ENCODE assay signal across 19 cellular contexts in genomic region chr12:50181691-50182090, GRCh38.
"Had no signal": no experiment of that assay in that cellular context is flagged by ENCODE, and none has a peak within 500 bp of the region (broad histone marks: within the 10 kb centered on the region; RNA-seq: fewer than 3 reads in every experiment).

No MANE protein-coding gene starts in this region.

- H3K4me3 ChIP-seq: coronary artery, lower lobe of right lung, smooth muscle cell, tibial artery had no signal

- H3K4me2 ChIP-seq: smooth muscle cell had no signal

- H3K27ac Mint-ChIP-seq: stimulated activated memory B cell treated with anti-CD40 and anti-IgM and Interleukin-4, amounts not matched to agents 10 μg/mL and 1 μg/mL and 100 μg/mL, for 72 hours; T-helper 1 cell treated with Interleukin-12 subunit alpha and Interleukin-12 subunit beta and Interleukin-4 antibody, amounts not matched to agents 30 μg/mL and 1 μg/mL, for 36 hours had no signal

- H3K27me3 ChIP-seq: tibial artery had no signal

- ATAC-seq: activated CD4-positive, CD25-positive, alpha-beta regulatory T cell treated with anti-CD3 and anti-CD28 coated beads, Interleukin-2, amount 50 U/mL, for 24 hours; left colon; lower lobe of right lung; sciatic nerve; stimulated activated memory B cell treated with anti-CD40 and anti-IgM and Interleukin-4, amounts not matched to agents 10 μg/mL and 1 μg/mL and 100 μg/mL, for 72 hours had no signal

- DNase-seq: activated effector memory CD4-positive, alpha-beta T cell treated with anti-CD3 and anti-CD28 coated beads, Interleukin-2, amount 50 U/mL, for 16 hours; activated naive CD4-positive, alpha-beta T cell treated with anti-CD3 and anti-CD28 coated beads, Interleukin-2, amount 50 U/mL, for 16 hours; activated T-cell treated with anti-CD3 and anti-CD28 coated beads for 4 hours; amniotic stem cell; foreskin melanocyte; glutamatergic neuron; hippocampal formation; left colon; lower lobe of right lung; stimulated activated CD4-positive, alpha-beta T cell treated with anti-CD3 and anti-CD28 coated beads, Interleukin-4, amount 100 ng/mL, for 1 hour; substantia nigra; tibial artery had no signal

- H3K27me3 Mint-ChIP-seq: stimulated activated memory B cell treated with anti-CD40 and anti-IgM and Interleukin-4, amounts not matched to agents 10 μg/mL and 1 μg/mL and 100 μg/mL, for 72 hours had no signal

- H3K4me3 Mint-ChIP-seq: nephron; stimulated activated memory B cell treated with anti-CD40 and anti-IgM and Interleukin-4, amounts not matched to agents 10 μg/mL and 1 μg/mL and 100 μg/mL, for 72 hours; T-helper 1 cell treated with Interleukin-12 subunit alpha and Interleukin-12 subunit beta and Interleukin-4 antibody, amounts not matched to agents 30 μg/mL and 1 μg/mL, for 36 hours had no signal

- H3K9me3 Mint-ChIP-seq: nephron; stimulated activated memory B cell treated with anti-CD40 and anti-IgM and Interleukin-4, amounts not matched to agents 10 μg/mL and 1 μg/mL and 100 μg/mL, for 72 hours; T-helper 1 cell treated with Interleukin-12 subunit alpha and Interleukin-12 subunit beta and Interleukin-4 antibody, amounts not matched to agents 30 μg/mL and 1 μg/mL, for 36 hours had no signal

- H3K9me3 ChIP-seq: lower lobe of right lung, tibial artery had no signal

- H3K27ac ChIP-seq: coronary artery, lower lobe of right lung, tibial artery had no signal
